In genomic region chr9:116042321-116042720, GRCh38 we compare ENCODE assay signal across 26 cellular contexts.
"Had no signal": no experiment of that assay in that cellular context is flagged by ENCODE, and none has a peak within 500 bp of the region (broad histone marks: within the 10 kb centered on the region; RNA-seq: fewer than 3 reads in every experiment).

No MANE protein-coding gene starts in this region.

- ATAC-seq: activated CD4-positive, CD25-positive, alpha-beta regulatory T cell treated with anti-CD3 and anti-CD28 coated beads, Interleukin-2, amount 50 U/mL, for 24 hours; activated T-cell treated with anti-CD3 and anti-CD28 coated beads, Interleukin-2, amount 50 U/mL, for 72 hours; body of pancreas; gastroesophageal sphincter; T-helper 17 cell had no signal

- DNase-seq: activated B cell treated with CpG ODN at 0.5 μM for 24 hours; activated CD4-positive, alpha-beta memory T cell treated with anti-CD3 and anti-CD28 coated beads, Interleukin-2, amount 10 ng/mL, durations not matched to agents 7 days and 5 days; activated CD4-positive, alpha-beta T cell treated with anti-CD3 and anti-CD28 coated beads, Interleukin-2, amount 10 ng/mL, durations not matched to agents 24 days and 14 days; activated CD8-positive, alpha-beta memory T cell treated with anti-CD3 and anti-CD28 coated beads, Interleukin-2, amount 50 U/mL, for 48 hours; activated gamma-delta T cell treated with Interleukin-2 at 50 U/mL for 16 hours; activated naive CD4-positive, alpha-beta T cell treated with anti-CD3 and anti-CD28 coated beads, Interleukin-2, amount 50 U/mL, for 16 hours; activated naive CD4-positive, alpha-beta T cell treated with Interleukin-2 at 50 U/mL for 16 hours; activated T-cell treated with anti-CD3 and anti-CD28 coated beads for 4 hours; activated T-cell treated with anti-CD3 and anti-CD28 coated beads, Interleukin-2, amount 50 U/mL, for 24 hours; activated T-cell treated with anti-CD3 and anti-CD28 coated beads, Interleukin-2, amount 50 U/mL, for 72 hours; amniotic stem cell; anterior cingulate cortex; body of pancreas; central memory CD4-positive, alpha-beta T cell; cerebellar nuclear complex; colonic mucosa; effector CD8-positive, alpha-beta T cell; esophagus squamous epithelium; foreskin melanocyte; T-helper 1 cell; T-helper 17 cell; T1000; WERI-Rb-1 had no signal

- H3K4me3 ChIP-seq: body of pancreas, colonic mucosa, esophagus squamous epithelium, gastroesophageal sphincter had no signal

- H3K4me1 ChIP-seq: body of pancreas, colonic mucosa, gastroesophageal sphincter had no signal

- H3K27me3 ChIP-seq: body of pancreas, colonic mucosa, esophagus squamous epithelium, gastroesophageal sphincter had no signal

- H3K27ac ChIP-seq: body of pancreas, colonic mucosa, epithelial cell of prostate, esophagus squamous epithelium, gastroesophageal sphincter, WERI-Rb-1 had no signal

- H3K36me3 ChIP-seq: colonic mucosa, esophagus squamous epithelium, gastroesophageal sphincter, WERI-Rb-1 had no signal

- H3K9me3 ChIP-seq: body of pancreas, colonic mucosa, esophagus squamous epithelium had no signal
